Comparison of ENCODE assay signal across 1 cellular context in genomic region chr4:154435895-154436294, GRCh38.
TF ChIP-seq lines count a peak whose summit lies in the region.

No MANE protein-coding gene starts in this region.

TF ChIP-seq in GM12878, 131 proteins besides CTCF, POLR2A, EP300 and RAD21 (continued from another document):
- TF ChIP-seq, protein P1, sequence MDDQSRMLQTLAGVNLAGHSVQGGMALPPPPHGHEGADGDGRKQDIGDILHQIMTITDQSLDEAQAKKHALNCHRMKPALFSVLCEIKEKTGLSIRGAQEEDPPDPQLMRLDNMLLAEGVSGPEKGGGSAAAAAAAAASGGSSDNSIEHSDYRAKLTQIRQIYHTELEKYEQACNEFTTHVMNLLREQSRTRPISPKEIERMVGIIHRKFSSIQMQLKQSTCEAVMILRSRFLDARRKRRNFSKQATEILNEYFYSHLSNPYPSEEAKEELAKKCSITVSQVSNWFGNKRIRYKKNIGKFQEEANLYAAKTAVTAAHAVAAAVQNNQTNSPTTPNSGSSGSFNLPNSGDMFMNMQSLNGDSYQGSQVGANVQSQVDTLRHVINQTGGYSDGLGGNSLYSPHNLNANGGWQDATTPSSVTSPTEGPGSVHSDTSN (IDR thresholded peaks at IDR 0.05; ENCODE audit: insufficient replicate concordance, low read depth, low read length), result no peak
- no peak for TF ChIP-seq SREBF1 (IDR thresholded peaks at IDR 0.05; ENCODE audit: low read length)
